In the genomic region with DNA sequence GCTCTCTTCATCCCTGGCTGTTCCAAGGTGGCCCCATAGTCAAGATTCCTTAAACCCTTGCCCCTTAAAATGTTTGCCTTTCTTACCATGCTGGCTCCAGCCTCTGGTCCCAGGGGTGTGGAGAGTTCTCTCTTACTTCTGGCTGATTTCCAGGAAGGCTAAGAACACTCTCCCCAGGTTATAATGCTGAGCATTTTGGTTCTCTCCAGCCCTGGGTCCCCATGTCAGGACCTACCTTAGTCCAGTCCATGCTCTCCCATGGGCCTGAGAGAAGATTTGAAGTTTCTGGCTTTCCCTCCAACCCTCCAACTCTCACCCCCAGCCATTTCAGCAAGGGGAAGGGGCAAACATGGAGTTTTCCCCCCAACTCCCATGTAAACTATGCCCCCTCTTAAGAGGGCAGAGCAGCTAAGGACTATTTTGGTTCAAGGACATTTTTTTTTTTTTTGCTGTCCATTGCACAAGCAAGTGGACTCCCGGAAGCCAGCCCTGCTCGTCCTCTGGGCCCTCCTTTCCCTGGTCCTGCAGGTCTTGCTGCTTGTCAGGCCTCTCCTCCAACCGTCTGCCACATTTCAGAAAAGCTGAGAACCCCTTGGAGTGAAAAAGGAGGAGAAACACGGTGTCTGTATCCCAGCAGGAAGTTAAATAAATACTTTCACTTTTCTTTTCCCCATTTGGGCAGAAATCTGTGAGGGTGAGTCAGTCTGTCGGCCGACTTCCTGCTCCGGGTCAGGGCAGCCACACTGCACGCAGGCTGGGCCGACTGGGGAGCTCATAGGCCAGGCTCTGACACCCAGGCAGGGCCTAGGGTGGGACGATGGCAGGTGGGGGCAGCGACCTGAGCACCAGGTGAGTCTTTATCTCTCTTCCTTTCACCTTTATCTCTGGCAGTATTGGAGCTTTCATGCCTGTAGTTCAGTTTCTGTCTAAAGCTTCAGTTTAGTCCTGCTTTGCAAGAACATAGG, we compare ENCODE assay signal across 8 cellular contexts. TPM values are rescaled to one million over a fixed set of nuclear protein-coding genes. Genes with fewer than 3 reads are reported as not detected.
DNase-seq lines count a peak whose midpoint lies in the region; ATAC-seq, FAIRE-seq and TF ChIP-seq lines count a peak whose summit lies in the region.

TSS of gene SP140L (plus strand) at position 741 of the 965 bp plus-strand sequence. CDS start at position 818, 77 bp downstream.

- peak within 1 kb of the TSS; percentile 97 for H2AFZ ChIP-seq in endothelial cell of umbilical vein (ENCODE audit: low read depth, low read length)

- H4K20me1 ChIP-seq in endothelial cell of umbilical vein (replicated peaks; ENCODE audit: control insufficient read depth, extremely low read depth, insufficient read depth, low read length) = no peaks in the 10 kb centered on the region

- no peaks in the 10 kb centered on the region for H3K9me1 ChIP-seq in endothelial cell of umbilical vein (replicated peaks; ENCODE audit: control insufficient read depth, extremely low read depth, insufficient read depth, low read length)

- BruUV-seq in endothelial cell of umbilical vein (replicated peaks; lab: Mats Ljungman, UMichigan) = TSS peak; percentile 70

- TF ChIP-seq CTCF in GM13976 (IDR thresholded peaks at IDR 0.05; ENCODE audit: borderline replicate concordance, control extremely low read depth, extremely low read depth, insufficient read depth, missing control alignments) (no peak), endothelial cell of umbilical vein (IDR thresholded peaks at IDR 0.05; ENCODE audit: extremely low read depth in 1 of 2, insufficient read depth in 1 of 2, low read depth in 1 of 2, low read length in 2 of 2) (no peak)

- peak within 1 kb of the TSS; percentile 95 to 99 (median 99) for H3K27ac Mint-ChIP-seq in naive thymus-derived CD4-positive, alpha-beta T cell

- in situ Hi-C loops in GM13976 (cut with MboI; ENCODE audit: low sequenced_read_pairs, unreplicated experiment) = no loop called here

- TF ChIP-seq POLR2A in endothelial cell of umbilical vein (IDR thresholded peaks at IDR 0.05; ENCODE audit: low read depth, low read length) = peak; percentile 21

- H3K4me3 ChIP-seq in endothelial cell of umbilical vein (replicated peaks in 1 of 3; ENCODE audit: insufficient read depth in 1 of 3, low read depth in 1 of 3, low read length in 3 of 3) = peak within 1 kb of the TSS; percentile 34 to 89 (median 61)
- peak within 1 kb of the TSS; percentile 86 for H3K4me3 ChIP-seq in naive thymus-derived CD4-positive, alpha-beta T cell (ENCODE audit: low read length)

- intact Hi-C loops in endothelial cell of umbilical vein (cut with micrococcal nuclease) = loop anchor here (1.0 to 5.0 kb wide), 4 partner anchors 83 to 404 kb away; partner anchors contain the start of genes FBXO36, SP100 and TRIP12
- intact Hi-C loops in naive thymus-derived CD4-positive, alpha-beta T cell (cut with micrococcal nuclease) = loop anchor here (1.0 to 10.0 kb wide), 9 partner anchors 7 to 728 kb away; partner anchors contain the start of genes CAB39 (in 1 of the 2), PSMD1 (in 1 of the 2) and SP110 (in 1 of the 2)

- H3K4me1 Mint-ChIP-seq in naive thymus-derived CD4-positive, alpha-beta T cell = peaks cover 58 to 86% (median 85%) of the 10 kb centered on the region in 7 donors

- peak within 1 kb of the TSS; percentile 98 for H3K4me2 ChIP-seq in endothelial cell of umbilical vein (ENCODE audit: insufficient read depth, low read length)

- CTCF ChIA-PET in endothelial cell of umbilical vein (lab: Charles Lee) = interaction anchor here (0.7 to 2.1 kb wide), 4 partner anchors 9 to 167 kb away, joined by 3 to 5 read pairs (median 4); no protein-coding TSS in a partner anchor
- CTCF ChIA-PET in naive thymus-derived CD4-positive, alpha-beta T cell (lab: Charles Lee) = interaction anchor here (0.5 to 1.6 kb wide), 3 partner anchors 8 to 36 kb away, joined by 4 read pairs; no protein-coding TSS in a partner anchor

- POLR2A ChIA-PET in endothelial cell of umbilical vein (lab: Charles Lee) = interaction anchor here (0.7 kb wide), 1 partner anchor 9 kb away, joined by 4 read pairs; no protein-coding TSS in a partner anchor
- POLR2A ChIA-PET in naive thymus-derived CD4-positive, alpha-beta T cell (lab: Charles Lee) = interaction anchor here (0.5 to 5.3 kb wide), 15 partner anchors 8 to 418 kb away, joined by 3 to 52 read pairs (median 3); partner anchors contain the start of genes SP100 and SP110

- H3K36me3 Mint-ChIP-seq in naive thymus-derived CD4-positive, alpha-beta T cell = peaks cover 10 to 60% (median 28%) of the 10 kb centered on the region in 5 donors

- peaks cover 0 to 7% (median 0%) of the 10 kb centered on the region in 11 donors for H3K9me3 Mint-ChIP-seq in naive thymus-derived CD4-positive, alpha-beta T cell

- peak within 1 kb of the TSS; percentile 66 for H3K27ac ChIP-seq in endothelial cell of umbilical vein (ENCODE audit: insufficient read depth, low read depth, low read length)
- peak within 1 kb of the TSS; percentile 92 for H3K27ac ChIP-seq in naive thymus-derived CD4-positive, alpha-beta T cell (ENCODE audit: low read depth, low read length)

- H3K27me3 ChIP-seq in endothelial cell of umbilical vein (ENCODE audit: control insufficient read depth in 2 of 2, insufficient read depth in 2 of 2, low read length in 2 of 2) = no peaks in the 10 kb centered on the region
- no peaks in the 10 kb centered on the region for H3K27me3 ChIP-seq in naive thymus-derived CD4-positive, alpha-beta T cell (ENCODE audit: control insufficient read depth in 2 of 2, insufficient read depth in 2 of 2, low read length in 2 of 2)

- H3K9me3 ChIP-seq in endothelial cell of umbilical vein (replicated peaks; ENCODE audit: control insufficient read depth, insufficient read depth, low read length) = no peaks in the 10 kb centered on the region
- no peaks in the 10 kb centered on the region for H3K9me3 ChIP-seq in naive thymus-derived CD4-positive, alpha-beta T cell (ENCODE audit: control insufficient read depth in 2 of 3, low read length in 3 of 3)

- peaks cover 11% of the 10 kb centered on the region for H3K79me2 ChIP-seq in endothelial cell of umbilical vein (ENCODE audit: control insufficient read depth, insufficient read depth, low read length)

- peak; percentile 90 for ATAC-seq in HG02678 (IDR thresholded peaks at IDR 0.05; ENCODE audit: unreplicated experiment)
- ATAC-seq in naive thymus-derived CD4-positive, alpha-beta T cell = peak; percentile 99
- peak; percentile 99 for ATAC-seq in stimulated activated naive CD8-positive, alpha-beta T cell treated with anti-CD3 and anti-CD28 coated beads, Interleukin-15, Interleukin-2, amounts not matched to agents 100 U/mL and 50 U/mL, for 24 hours

- peak within 1 kb of the TSS; percentile 78 for H3K9ac ChIP-seq in endothelial cell of umbilical vein (replicated peaks; ENCODE audit: extremely low read depth, insufficient read depth, low read length)

- peak within 1 kb of the TSS; percentile 90 to 100 (median 94) for H3K4me3 Mint-ChIP-seq in naive thymus-derived CD4-positive, alpha-beta T cell

- DNase-seq in GM13976 (ENCODE audit: low spot score) = peak; percentile 80
- peak; percentile 64 for DNase-seq in NCI-H460 (ENCODE audit: extremely low read depth, low read depth)
- peak; percentile 58 to 63 for DNase-seq in activated CD8-positive, alpha-beta memory T cell treated with anti-CD3 and anti-CD28 coated beads for 1 hour (ENCODE audit: extremely low read depth in 1 of 2, low read depth in 1 of 2)
- peak; percentile 86 for DNase-seq in endothelial cell of umbilical vein (ENCODE audit: low read depth, low spot score)
- DNase-seq in naive thymus-derived CD4-positive, alpha-beta T cell = peak; percentile 48 to 83 (median 73)
- DNase-seq in stimulated activated naive CD8-positive, alpha-beta T cell treated with anti-CD3 and anti-CD28 coated beads, Interleukin-15, Interleukin-2, amounts not matched to agents 100 U/mL and 50 U/mL, for 24 hours = peak; percentile 82
- DNase-seq in occipital lobe (lab: John Stamatoyannopoulos, UW) = no peak

- H3K36me3 ChIP-seq in endothelial cell of umbilical vein (ENCODE audit: control insufficient read depth in 2 of 2, extremely low read depth in 1 of 2, insufficient read depth in 2 of 2, low read length in 2 of 2) = no peaks in the 10 kb centered on the region
- H3K36me3 ChIP-seq in naive thymus-derived CD4-positive, alpha-beta T cell (ENCODE audit: control insufficient read depth in 2 of 3, insufficient read depth in 3 of 3, low read length in 3 of 3) = peaks cover 0 to 3% (median 0%) of the 10 kb centered on the region in 3 experiments

- dilution Hi-C loops in endothelial cell of umbilical vein (cut with MboI; ENCODE audit: extremely low pct_ligation_motif_present, low sequenced_read_pairs) = no loop called here

- peak; percentile 97 for FAIRE-seq in endothelial cell of umbilical vein (lab: Jason Lieb, UNC)

- H3K4me1 ChIP-seq in endothelial cell of umbilical vein (ENCODE audit: control insufficient read depth, extremely low read depth, insufficient read depth, low read length) = peaks cover 17% of the 10 kb centered on the region
- peaks cover 23 to 36% of the 10 kb centered on the region in 2 donors for H3K4me1 ChIP-seq in naive thymus-derived CD4-positive, alpha-beta T cell (ENCODE audit: control insufficient read depth in 2 of 2, insufficient read depth in 2 of 2, low read length in 2 of 2)

- no peaks in the 10 kb centered on the region for H3K27me3 Mint-ChIP-seq in naive thymus-derived CD4-positive, alpha-beta T cell

TF ChIP-seq in endothelial cell of umbilical vein, 7 proteins besides CTCF, POLR2A, EP300 and RAD21 (continues in another document):
- TF ChIP-seq MAX (IDR thresholded peaks at IDR 0.05; ENCODE audit: insufficient read depth, insufficient read length) = no peak
- TF ChIP-seq MYC (IDR thresholded peaks at IDR 0.05; ENCODE audit: low read depth, low read length) = no peak
- TF ChIP-seq EZH2 (IDR thresholded peaks at IDR 0.05; ENCODE audit: borderline replicate concordance, low read depth, low read length, severe bottlenecking) = no peak

RNA-seq across cellular contexts. Expression of gene SP140L, which starts in this region (rescaled TPM):
- total RNA-seq in NCI-H460 (2014; rRNA removed; shearing (Covaris generic)) = 22.5 and 33.4 TPM in 2 replicates
- polyA plus RNA-seq in NCI-H460 (2014; cell fraction: nucleus; rRNA removed) = 25.8 and 32.1 TPM in 2 replicates
- total RNA-seq in endothelial cell of umbilical vein = 21.4 and 27.3 TPM in 2 replicates
- polyA plus RNA-seq in endothelial cell of umbilical vein = 10.7 and 16.0 TPM in 2 replicates
- polyA plus RNA-seq in endothelial cell of umbilical vein (2011; cell fraction: cytosol; rRNA removed) = 7.7 and 8.1 TPM in 2 replicates
- 49.3 and 51.8 TPM in 2 replicates for polyA plus RNA-seq in endothelial cell of umbilical vein (2011; cell fraction: nucleus; rRNA removed)
- 15.8 and 22.9 TPM in 2 replicates for polyA plus RNA-seq in endothelial cell of umbilical vein (2012)
- polyA minus RNA-seq in endothelial cell of umbilical vein = 16.0 and 17.8 TPM in 2 replicates
- 3.4 TPM for polyA minus RNA-seq in endothelial cell of umbilical vein (2011; cell fraction: cytosol; rRNA and poly(A)+ RNA removed)
- 25.6 and 29.6 TPM in 2 replicates for polyA minus RNA-seq in endothelial cell of umbilical vein (2011; cell fraction: nucleus; rRNA and poly(A)+ RNA removed)
- total RNA-seq in naive thymus-derived CD4-positive, alpha-beta T cell = 100 to 1,000 TPM in 2 of 5 experiments, 10 to 100 TPM in 3; 62.8 to 121 (median 89.5) TPM
- 10 to 100 TPM; 34.1 to 42.4 TPM for polyA plus RNA-seq in naive thymus-derived CD4-positive, alpha-beta T cell
- 0.47 TPM for total RNA-seq in occipital lobe

Comparison
In these comparisons a context has a peak if more than half of its experiments do, and no peak if none do; other contexts are left out.
1. RNA of gene SP140L (total RNA-seq): 62.8 to 121 TPM in naive thymus-derived CD4-positive, alpha-beta T cell, 22.5 to 33.4 TPM in NCI-H460 and 21.4 to 27.3 TPM in endothelial cell of umbilical vein; 0.47 TPM in occipital lobe (single experiment); every median in the first group is over 10 times any median in the second.
2. Peak in every context shown above with its lines, with median percentiles within 50 percentile points of each other: ATAC-seq.